ENCODE assay signal across 19 cellular contexts in genomic region chr15:63995789-63996188, GRCh38. TPM values are rescaled to one million over a fixed set of nuclear protein-coding genes. Genes with fewer than 3 reads are reported as not detected.
DNase-seq lines count a peak whose midpoint lies in the region; ATAC-seq, FAIRE-seq and TF ChIP-seq lines count a peak whose summit lies in the region.
"Had no signal": no experiment of that assay in that cellular context is flagged by ENCODE, and none has a peak within 500 bp of the region (broad histone marks: within the 10 kb centered on the region; RNA-seq: fewer than 3 reads in every experiment).

No MANE protein-coding gene starts in this region.

- no peak overlapping the region for H2AFZ ChIP-seq in GM12878 (ENCODE audit: control insufficient read depth, low read depth, low read length)
- H2AFZ ChIP-seq: GM23338 had no signal

- no peaks in the 10 kb centered on the region for H4K20me1 ChIP-seq in GM12878 (ENCODE audit: control insufficient read depth, insufficient read depth)
- H4K20me1 ChIP-seq: BLaER1 had no signal

- POLR2A ChIA-PET in GM12878 (lab: Charles Lee) = interaction anchor here (0.6 kb wide), 1 partner anchor 667 kb away, joined by 3 read pairs; no protein-coding TSS in a partner anchor

- H3K9me3 ChIP-seq in GM12878 (replicated peaks; ENCODE audit: control insufficient read depth, insufficient read depth, low read length) (no peaks in the 10 kb centered on the region), gastrocnemius medialis (no peaks in the 10 kb centered on the region)
- H3K9me3 ChIP-seq: BLaER1 had no signal

- intact Hi-C loops in GM12878 (cut with micrococcal nuclease; ENCODE audit: unreplicated experiment) = no loop called here
- intact Hi-C loops in gastrocnemius medialis (cut with DNase I; ENCODE audit: low total_unique reads) = no loop called here

- no peak for TF ChIP-seq RAD21 in GM12878 (IDR thresholded peaks at IDR 0.05; ENCODE audit: insufficient read depth, low read depth, low read length)

- peaks cover 5% of the 10 kb centered on the region; the same call in 1 of the 2 replicates for H3K79me2 ChIP-seq in GM12878 (ENCODE audit: control insufficient read depth, insufficient read depth, low read length)

- BruUV-seq in GM12878 (replicated peaks; lab: Mats Ljungman, UMichigan) = no TSS peak

- SMC1A ChIA-PET in GM12878 (lab: Charles Lee; ENCODE audit: uncharacterized antibody, unreplicated experiment) = interaction anchor here (0.7 to 1.5 kb wide), 7 partner anchors 9 to 169 kb away, joined by 3 to 4 read pairs (median 3); no protein-coding TSS in a partner anchor

- peak overlapping the region; percentile 19 for H3K27ac Mint-ChIP-seq in T-helper 1 cell treated with Interleukin-12 subunit alpha and Interleukin-12 subunit beta and Interleukin-4 antibody, amounts not matched to agents 30 μg/mL and 1 μg/mL, for 36 hours
- no peak overlapping the region for H3K27ac Mint-ChIP-seq in HFFc6
- H3K27ac Mint-ChIP-seq: CD4-positive, alpha-beta T cell had no signal

- no peak for TF ChIP-seq EP300 in GM12878 (IDR thresholded peaks at IDR 0.05; ENCODE audit: borderline replicate concordance in 1 of 2, control insufficient read depth in 1 of 2, low read depth in 2 of 2, low read length in 2 of 2)

- H3K4me3 ChIP-seq in GM12878 = no peak overlapping the region
- H3K4me3 ChIP-seq in gastrocnemius medialis = no peak overlapping the region
- H3K4me3 ChIP-seq: BLaER1, GM23338 had no signal

- TF ChIP-seq CTCF in GM12878 (IDR thresholded peaks at IDR 0.05 in 2 of 3, conservative IDR thresholded peaks at IDR 0.05 in 1 of 3; ENCODE audit: control insufficient read depth in 2 of 3, extremely low read depth in 1 of 3, insufficient read depth in 1 of 3, low read depth in 3 of 3, low read length in 3 of 3) (no peak), gastrocnemius medialis (IDR thresholded peaks at IDR 0.05 in 4 of 5, conservative IDR thresholded peaks at IDR 0.05 in 1 of 5) (no peak), HFFc6 (IDR thresholded peaks at IDR 0.05) (no peak)

- 94% methylated on average over 1 of the region's 1 CpG for WGBS in GM12878 (ENCODE audit: insufficient coverage, insufficient replicate concordance, low lambda C conversion rate, missing lambda C conversion rate)

- no peak overlapping the region for H3K9ac ChIP-seq in GM12878 (ENCODE audit: control insufficient read depth, insufficient read depth, low read length)
- H3K9ac ChIP-seq: BLaER1 had no signal

- H3K27me3 ChIP-seq in GM12878 (replicated peaks in 1 of 2; ENCODE audit: control insufficient read depth in 2 of 2, insufficient read depth in 2 of 2, low read length in 1 of 2) (no peaks in the 10 kb centered on the region), gastrocnemius medialis (no peaks in the 10 kb centered on the region)
- H3K27me3 ChIP-seq: BLaER1 had no signal

- TF ChIP-seq POLR2A in GM12892 (IDR thresholded peaks at IDR 0.05; ENCODE audit: low read depth, low read length) (no peak), GM12878 (IDR thresholded peaks at IDR 0.05; ENCODE audit: low read depth, low read length) (no peak), gastrocnemius medialis (IDR thresholded peaks at IDR 0.05) (no peak)

- H3K27ac ChIP-seq in GM12878 (ENCODE audit: control insufficient read depth, insufficient read depth) = no peak overlapping the region
- H3K27ac ChIP-seq in gastrocnemius medialis = peak overlapping the region in 3 of 4 donors; percentile 50 to 96 (median 80)
- H3K27ac ChIP-seq: 22Rv1, BLaER1 had no signal

- no peak for DNase-seq in T-helper 1 cell
- DNase-seq in GM12892 (ENCODE audit: insufficient read length) = no peak
- no peak for DNase-seq in GM12878 (ENCODE audit: low read depth, low spot score)
- DNase-seq in gastrocnemius medialis = no peak
- DNase-seq in HFFc6 = no peak
- DNase-seq in NCI-H2029 treated with DMSO at 0.1 percent for 48 hours (lab: John Stamatoyannopoulos, UW) = no peak
- DNase-seq: AML-193; Calu3; CD4-positive, alpha-beta T cell; DMS79; H7 had no signal

- H3K4me2 ChIP-seq in GM12878 (ENCODE audit: control insufficient read depth, insufficient read depth) = no peak overlapping the region
- H3K4me2 ChIP-seq: BLaER1, GM23338 had no signal

- FAIRE-seq in GM12892 (lab: Jason Lieb, UNC) = peak; percentile 17
- FAIRE-seq in GM12878 (lab: Jason Lieb, UNC) = no peak
- FAIRE-seq: G401.6, GM19239 had no signal

- peaks cover 55% of the 10 kb centered on the region for H3K4me1 ChIP-seq in GM12878 (ENCODE audit: control insufficient read depth, insufficient read depth, low read length)
- H3K4me1 ChIP-seq in gastrocnemius medialis = peaks cover 74 to 78% of the 10 kb centered on the region in 2 donors

- peaks cover 52% of the 10 kb centered on the region for H3K4me1 Mint-ChIP-seq in T-helper 1 cell treated with Interleukin-12 subunit alpha and Interleukin-12 subunit beta and Interleukin-4 antibody, amounts not matched to agents 30 μg/mL and 1 μg/mL, for 36 hours (ENCODE audit: low read depth)
- peaks cover 39% of the 10 kb centered on the region for H3K4me1 Mint-ChIP-seq in HFFc6 (ENCODE audit: low read depth)

- RAD21 ChIA-PET in GM12878 (lab: Charles Lee; ENCODE audit: unreplicated experiment) = no interaction called here

- H3K36me3 Mint-ChIP-seq in T-helper 1 cell treated with Interleukin-12 subunit alpha and Interleukin-12 subunit beta and Interleukin-4 antibody, amounts not matched to agents 30 μg/mL and 1 μg/mL, for 36 hours (ENCODE audit: low read depth) = no peaks in the 10 kb centered on the region
- no peaks in the 10 kb centered on the region for H3K36me3 Mint-ChIP-seq in HFFc6 (ENCODE audit: low read depth)

- no peak for ATAC-seq in GM12878
- no peak for ATAC-seq in gastrocnemius medialis
- no peak for ATAC-seq in GM21423 (IDR thresholded peaks at IDR 0.05; ENCODE audit: unreplicated experiment)
- ATAC-seq: GM23338 had no signal

- in situ Hi-C loops in GM12878 (cut with MboI) = no loop called here
- in situ Hi-C loops in gastrocnemius medialis (cut with MboI; ENCODE audit: low sequenced_read_pairs in 4 of 4) = no loop called here

- no peaks in the 10 kb centered on the region for H3K9me3 Mint-ChIP-seq in T-helper 1 cell treated with Interleukin-12 subunit alpha and Interleukin-12 subunit beta and Interleukin-4 antibody, amounts not matched to agents 30 μg/mL and 1 μg/mL, for 36 hours
- H3K9me3 Mint-ChIP-seq in HFFc6 = no peaks in the 10 kb centered on the region
- H3K9me3 Mint-ChIP-seq: CD4-positive, alpha-beta T cell; GM23338; IgD-negative memory B cell had no signal

- H3K4me3 Mint-ChIP-seq in T-helper 1 cell treated with Interleukin-12 subunit alpha and Interleukin-12 subunit beta and Interleukin-4 antibody, amounts not matched to agents 30 μg/mL and 1 μg/mL, for 36 hours = no peak overlapping the region
- no peak overlapping the region for H3K4me3 Mint-ChIP-seq in HFFc6
- H3K4me3 Mint-ChIP-seq: CD4-positive, alpha-beta T cell; GM23338; IgD-negative memory B cell had no signal

- H3K36me3 ChIP-seq in GM12878 (ENCODE audit: control insufficient read depth in 2 of 2, insufficient read depth in 2 of 2, low read length in 1 of 2) (no peaks in the 10 kb centered on the region; a peak in 1 of 4 replicates), gastrocnemius medialis (no peaks in the 10 kb centered on the region)
- H3K36me3 ChIP-seq: BLaER1 had no signal

- CTCF ChIA-PET in GM12878 (lab: Yijun Ruan, JAX) = interaction anchor here (0.6 to 1.4 kb wide), 4 partner anchors 9 to 266 kb away, joined by 3 to 4 read pairs (median 3); no protein-coding TSS in a partner anchor

- peaks cover 4% of the 10 kb centered on the region for H3K27me3 Mint-ChIP-seq in T-helper 1 cell treated with Interleukin-12 subunit alpha and Interleukin-12 subunit beta and Interleukin-4 antibody, amounts not matched to agents 30 μg/mL and 1 μg/mL, for 36 hours (ENCODE audit: low read depth)
- H3K27me3 Mint-ChIP-seq in HFFc6 (ENCODE audit: insufficient read depth) = peaks cover 4% of the 10 kb centered on the region
- H3K27me3 Mint-ChIP-seq: CD4-positive, alpha-beta T cell; IgD-negative memory B cell had no signal

TF ChIP-seq in GM12878, 131 proteins besides CTCF, POLR2A, EP300 and RAD21 (continues in another document):
- no peak for TF ChIP-seq NFYA (IDR thresholded peaks at IDR 0.05; ENCODE audit: borderline replicate concordance, low read depth, low read length)
- no peak for TF ChIP-seq PKNOX1 (IDR thresholded peaks at IDR 0.05)
- no peak for TF ChIP-seq DPF2 (IDR thresholded peaks at IDR 0.05)
- no peak for TF ChIP-seq WRNIP1 (IDR thresholded peaks at IDR 0.05; ENCODE audit: borderline replicate concordance, low read depth, low read length)
- no peak for TF ChIP-seq LARP7 (IDR thresholded peaks at IDR 0.05)
- no peak for TF ChIP-seq SMARCA5 (IDR thresholded peaks at IDR 0.05)
- no peak for TF ChIP-seq TCF12 (IDR thresholded peaks at IDR 0.05; ENCODE audit: low read depth, low read length)

RNA-seq across cellular contexts. Expression of gene DAPK2, which starts 50.5 kb away (rescaled TPM):
- 8.3 TPM for polyA plus RNA-seq in GM12892 (2012; ENCODE audit: missing spikeins)
- total RNA-seq in GM12878 (2013; cell fraction: nucleolus; rRNA removed) = 20.9 and 25.3 TPM in 2 replicates
- 5.4 and 8.4 TPM in 2 replicates for total RNA-seq in GM12878 (2014; rRNA removed)
- total RNA-seq in GM12878 (2014; rRNA removed; fragmentation: Illumina TruSeq; extraction: Trizol) = 3.8 and 4.8 TPM in 2 replicates
- 5.6 and 5.9 TPM in 2 replicates for total RNA-seq in GM12878 (2021)
- polyA plus RNA-seq in GM12878 (2011; ENCODE audit: low read depth) = 2.9 TPM
- 2.9 and 4.3 TPM in 2 replicates for polyA plus RNA-seq in GM12878 (2011; rRNA removed)
- polyA plus RNA-seq in GM12878 (2011; cell fraction: cytosol; rRNA removed) = 5.8 and 7.7 TPM in 2 replicates
- polyA plus RNA-seq in GM12878 (2011; cell fraction: nucleus; rRNA removed) = 14.9 and 15.7 TPM in 2 replicates
- polyA plus RNA-seq in GM12878 (2012) = 6.3 and 6.4 TPM in 2 replicates
- 3.4 and 6.1 TPM in 2 replicates for polyA plus RNA-seq in GM12878 (2014; fragmentation: Illumina TruSeq; extraction: Trizol)
- polyA plus RNA-seq in GM12878 (2014; fragmentation: Nextera tagmentation; extraction: Ambion mirVana) = under 1 TPM; 0.69 to 0.75 TPM
- 5.5 and 6.6 TPM in 2 replicates for polyA plus RNA-seq in GM12878 (2014; rRNA removed)
- polyA plus RNA-seq in GM12878 (2016; fragmentation: Nextera tagmentation; extraction: Ambion mirVana) = 1 to 10 TPM; 3.3 to 4.4 TPM
- 3.6 and 6.2 TPM in 2 replicates for polyA minus RNA-seq in GM12878 (2011; rRNA and poly(A)+ RNA removed)
- 1.6 and 3.8 TPM in 2 replicates for polyA minus RNA-seq in GM12878 (2011; cell fraction: cytosol; rRNA and poly(A)+ RNA removed)
- polyA minus RNA-seq in GM12878 (2011; cell fraction: nucleus; rRNA and poly(A)+ RNA removed) = 3.6 and 6.7 TPM in 2 replicates
- 10 to 100 TPM; 28.5 to 70.8 (median 52.7) TPM for total RNA-seq in gastrocnemius medialis
- total RNA-seq in HFFc6 (2021; fragmentation: NEBNext Ultra II Directional; extraction: Animal tissue kit (Norgen Biotek cat#: 25700)) = 1 to 10 TPM; 2.1 to 5.7 (median 5.1) TPM
